19 cellular contexts compared by ENCODE assay signal in genomic region chr11:9657531-9657930, GRCh38.
"Had no signal": no experiment of that assay in that cellular context is flagged by ENCODE, and none has a peak within 500 bp of the region (broad histone marks: within the 10 kb centered on the region; RNA-seq: fewer than 3 reads in every experiment).

No MANE protein-coding gene starts in this region.

- H3K27ac ChIP-seq: colonic mucosa, heart left ventricle, vagina had no signal

- H3K9me3 Mint-ChIP-seq: type B pancreatic cell had no signal

- DNase-seq: colonic mucosa; effector CD8-positive, alpha-beta T cell; heart left ventricle; hippocampal formation; left colon; left ventricle myocardium superior; mesendoderm; naive thymus-derived CD4-positive, alpha-beta T cell; nephron progenitor cell; posterior cingulate gyrus; stimulated activated CD4-positive, alpha-beta T cell treated with anti-CD3 and anti-CD28 coated beads, Interleukin-2, amount 100 ng/mL, for 24 hours; stimulated activated naive CD4-positive, alpha-beta T cell treated with Interleukin-2 at 50 U/mL for 16 hours had no signal

- H3K27me3 Mint-ChIP-seq: type B pancreatic cell had no signal

- H3K4me3 ChIP-seq: colonic mucosa, heart left ventricle, lung, vagina had no signal

- H3K4me1 ChIP-seq: colonic mucosa, vagina had no signal

- H3K27ac Mint-ChIP-seq: naive thymus-derived CD4-positive, alpha-beta T cell; nephron progenitor cell; type B pancreatic cell had no signal

- ATAC-seq: esophagus mucosa; heart left ventricle; left colon; left ventricle myocardium superior; naive thymus-derived CD4-positive, alpha-beta T cell; sciatic nerve had no signal

- H3K27me3 ChIP-seq: colonic mucosa, heart left ventricle, vagina had no signal

- H3K36me3 ChIP-seq: colonic mucosa, heart left ventricle, vagina had no signal

- FAIRE-seq: endometrium, frontal cortex had no signal

- H3K4me3 Mint-ChIP-seq: naive thymus-derived CD4-positive, alpha-beta T cell; nephron progenitor cell; type B pancreatic cell had no signal

- H3K9me3 ChIP-seq: colonic mucosa, vagina had no signal
